ENCODE assay signal across 27 cellular contexts in the genomic region with DNA sequence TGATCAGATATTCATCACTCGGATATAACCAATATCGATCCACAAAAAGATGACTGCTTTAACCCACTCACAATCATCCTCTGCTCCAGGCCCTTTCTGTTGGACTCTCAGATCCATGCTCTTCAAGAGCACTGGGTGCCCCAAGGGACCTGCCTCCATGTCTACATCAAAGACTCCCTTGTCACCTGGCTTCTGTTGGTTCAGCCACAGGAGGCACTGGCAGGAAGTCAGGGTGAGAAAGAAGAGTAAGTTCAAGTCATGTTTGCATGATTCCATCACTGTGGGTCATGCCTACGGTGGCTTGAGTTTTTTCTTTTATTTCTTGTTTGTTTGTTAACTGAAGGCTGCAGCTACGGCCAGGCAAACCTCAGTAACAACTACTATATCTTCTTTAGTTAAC.
DNase-seq lines count a peak whose midpoint lies in the region; ATAC-seq, FAIRE-seq and TF ChIP-seq lines count a peak whose summit lies in the region.
"Had no signal": no experiment of that assay in that cellular context is flagged by ENCODE, and none has a peak within 500 bp of the region (broad histone marks: within the 10 kb centered on the region; RNA-seq: fewer than 3 reads in every experiment).

No MANE protein-coding gene starts in this region.

- no peak overlapping the region for H2AFZ ChIP-seq in Loucy (ENCODE audit: low read length)
- H2AFZ ChIP-seq: PC-9 had no signal

- H3K4me1 ChIP-seq in Loucy (ENCODE audit: insufficient read depth, low read length, poor library complexity, severe bottlenecking), result peaks cover 16% of the 10 kb centered on the region
- H3K4me1 ChIP-seq: BLaER1, SJCRH30 had no signal

- no peaks in the 10 kb centered on the region for H4K20me1 ChIP-seq in Loucy (ENCODE audit: insufficient read depth, low read length, poor library complexity, severe bottlenecking)
- H4K20me1 ChIP-seq: BLaER1 had no signal

- no peaks in the 10 kb centered on the region for H3K36me3 ChIP-seq in Loucy (ENCODE audit: insufficient read depth, low read length)
- H3K36me3 ChIP-seq in bronchial epithelial cell (ENCODE audit: control insufficient read depth, insufficient read depth, low read length), result no peaks in the 10 kb centered on the region
- H3K36me3 ChIP-seq: BLaER1, MG63, SJCRH30 had no signal

- H3K9me2 ChIP-seq in Loucy (replicated peaks; ENCODE audit: low read depth, low read length), result no peaks in the 10 kb centered on the region

- peaks cover 23% of the 10 kb centered on the region for H3K4me1 Mint-ChIP-seq in activated CD4-positive, alpha-beta memory T cell treated with anti-CD3 and anti-CD28 coated beads for 36 hours (ENCODE audit: low read depth)
- peaks cover 6% of the 10 kb centered on the region for H3K4me1 Mint-ChIP-seq in activated CD4-positive, alpha-beta memory T cell treated with anti-CD3 and anti-CD28 coated beads, Interleukin-2, amount 10 ng/mL, durations not matched to agents 7 days and 5 days

- H3K36me3 Mint-ChIP-seq in activated CD4-positive, alpha-beta memory T cell treated with anti-CD3 and anti-CD28 coated beads for 36 hours, result no peaks in the 10 kb centered on the region
- H3K36me3 Mint-ChIP-seq in activated CD4-positive, alpha-beta memory T cell treated with anti-CD3 and anti-CD28 coated beads, Interleukin-2, amount 10 ng/mL, durations not matched to agents 7 days and 5 days (ENCODE audit: low read depth), result no peaks in the 10 kb centered on the region
- H3K36me3 Mint-ChIP-seq: CD4-positive, CD25-positive, alpha-beta regulatory T cell had no signal

- no peak overlapping the region for H3K4me3 Mint-ChIP-seq in activated CD4-positive, alpha-beta memory T cell treated with anti-CD3 and anti-CD28 coated beads for 36 hours
- no peak overlapping the region for H3K4me3 Mint-ChIP-seq in activated CD4-positive, alpha-beta memory T cell treated with anti-CD3 and anti-CD28 coated beads, Interleukin-2, amount 10 ng/mL, durations not matched to agents 7 days and 5 days

- H3K27me3 Mint-ChIP-seq in activated CD4-positive, alpha-beta memory T cell treated with anti-CD3 and anti-CD28 coated beads for 36 hours, result peaks cover 2% of the 10 kb centered on the region
- no peaks in the 10 kb centered on the region for H3K27me3 Mint-ChIP-seq in activated CD4-positive, alpha-beta memory T cell treated with anti-CD3 and anti-CD28 coated beads, Interleukin-2, amount 10 ng/mL, durations not matched to agents 7 days and 5 days

- no peaks in the 10 kb centered on the region for H3K9me3 Mint-ChIP-seq in activated CD4-positive, alpha-beta memory T cell treated with anti-CD3 and anti-CD28 coated beads for 36 hours
- no peaks in the 10 kb centered on the region for H3K9me3 Mint-ChIP-seq in activated CD4-positive, alpha-beta memory T cell treated with anti-CD3 and anti-CD28 coated beads, Interleukin-2, amount 10 ng/mL, durations not matched to agents 7 days and 5 days

- H3K4me2 ChIP-seq in Loucy (ENCODE audit: low read depth, low read length, poor library complexity, severe bottlenecking), result peak overlapping the region; percentile 29
- H3K4me2 ChIP-seq: BLaER1, PC-9 had no signal

- no peak overlapping the region for H3K9ac ChIP-seq in Loucy (ENCODE audit: low read depth, low read length, poor library complexity, severe bottlenecking)
- H3K9ac ChIP-seq: BLaER1 had no signal

- FAIRE-seq in bronchial epithelial cell (lab: Jason Lieb, UNC), result peak; percentile 32
- FAIRE-seq: A204.1, GM12891, H1 had no signal

- H3K27me3 ChIP-seq in Loucy (ENCODE audit: insufficient read depth, low read length, poor library complexity, severe bottlenecking) (no peaks in the 10 kb centered on the region), bronchial epithelial cell (ENCODE audit: control insufficient read depth, insufficient read depth, low read length) (no peaks in the 10 kb centered on the region)
- H3K27me3 ChIP-seq: BLaER1, MG63 had no signal

- peak; percentile 15 for DNase-seq in activated CD4-positive, alpha-beta memory T cell treated with anti-CD3 and anti-CD28 coated beads for 36 hours
- DNase-seq in activated CD4-positive, alpha-beta memory T cell treated with anti-CD3 and anti-CD28 coated beads, Interleukin-2, amount 10 ng/mL, durations not matched to agents 7 days and 5 days, result no peak
- peak; percentile 13 for DNase-seq in stimulated activated CD4-positive, alpha-beta T cell treated with anti-CD3 and anti-CD28 coated beads, Interleukin-1b, Interleukin-23, amount 100 ng/mL, for 48 hours
- no peak for DNase-seq in stimulated activated CD4-positive, alpha-beta T cell treated with anti-CD3 and anti-CD28 coated beads, Interleukin-2, amount 100 ng/mL, for 24 hours
- DNase-seq in bronchial epithelial cell (ENCODE audit: low read depth), result no peak
- DNase-seq in NK-92 treated with Interleukin-12 subunit alpha and Interleukin-12 subunit beta, amount 100 ng/mL, for 24 hours (lab: John Stamatoyannopoulos, UW), result no peak
- DNase-seq: DMS53, EL, GDM1, HCEC 1CT, MG63, NCI-H1105 treated with DMSO at 0.1 percent for 48 hours, NCI-H146, NCI-H1930, NCI-H2107, NCI-H524, NCI-H748 treated with DMSO at 0.1 percent for 48 hours, PC-9, SJCRH30 had no signal

- H3K79me2 ChIP-seq in Loucy (ENCODE audit: insufficient read depth, low read length), result no peaks in the 10 kb centered on the region

- intact Hi-C loops in activated CD4-positive, alpha-beta memory T cell treated with anti-CD3 and anti-CD28 coated beads for 36 hours (cut with micrococcal nuclease), result loop anchor here (2.0 kb wide), 2 partner anchors 24 to 398 kb away; a partner anchor contains a TSS

- no peaks in the 10 kb centered on the region for H3F3A ChIP-seq in Loucy (ENCODE audit: low read depth)

- no peak overlapping the region for H3K27ac Mint-ChIP-seq in activated CD4-positive, alpha-beta memory T cell treated with anti-CD3 and anti-CD28 coated beads for 36 hours
- no peak overlapping the region for H3K27ac Mint-ChIP-seq in activated CD4-positive, alpha-beta memory T cell treated with anti-CD3 and anti-CD28 coated beads, Interleukin-2, amount 10 ng/mL, durations not matched to agents 7 days and 5 days
- H3K27ac Mint-ChIP-seq: CD4-positive, CD25-positive, alpha-beta regulatory T cell had no signal

- CTCF ChIA-PET in activated CD4-positive, alpha-beta memory T cell treated with anti-CD3 and anti-CD28 coated beads for 36 hours (lab: Charles Lee), result interaction anchor here (1.3 to 1.4 kb wide), 2 partner anchors 13 to 24 kb away, joined by 3 to 5 read pairs; no protein-coding TSS in a partner anchor
- CTCF ChIA-PET in activated CD4-positive, alpha-beta memory T cell treated with anti-CD3 and anti-CD28 coated beads, Interleukin-2, amount 10 ng/mL, durations not matched to agents 7 days and 5 days (lab: Charles Lee), result interaction anchor here (0.9 kb wide), 1 partner anchor 70 kb away, joined by 3 read pairs; no protein-coding TSS in a partner anchor

- POLR2A ChIA-PET in activated CD4-positive, alpha-beta memory T cell treated with anti-CD3 and anti-CD28 coated beads for 36 hours (lab: Charles Lee), result interaction anchor here (1.2 kb wide), 1 partner anchor 16 kb away, joined by 3 read pairs; no protein-coding TSS in a partner anchor
- POLR2A ChIA-PET in activated CD4-positive, alpha-beta memory T cell treated with anti-CD3 and anti-CD28 coated beads, Interleukin-2, amount 10 ng/mL, durations not matched to agents 7 days and 5 days (lab: Charles Lee), result no interaction called here

- no peak for ATAC-seq in HG03135 (IDR thresholded peaks at IDR 0.05; ENCODE audit: unreplicated experiment)
- ATAC-seq: Right ventricle myocardium inferior had no signal

- no peak for TF ChIP-seq CTCF in Loucy (conservative IDR thresholded peaks at IDR 0.05; ENCODE audit: low read length)
- TF ChIP-seq CTCF in bronchial epithelial cell (IDR thresholded peaks at IDR 0.05; ENCODE audit: insufficient read depth, low read length, severe bottlenecking), result no peak

- H3K9me3 ChIP-seq in Loucy (ENCODE audit: insufficient read depth, low read depth, low read length), result no peaks in the 10 kb centered on the region
- H3K9me3 ChIP-seq: BLaER1, MG63, SJCRH30 had no signal

- H3K4me3 ChIP-seq in Loucy (ENCODE audit: low read length, poor library complexity, severe bottlenecking), result no peak overlapping the region
- H3K4me3 ChIP-seq in bronchial epithelial cell (ENCODE audit: low read depth, low read length), result no peak overlapping the region
- H3K4me3 ChIP-seq: BLaER1, MG63, PC-9, SJCRH30 had no signal

Comparison
In these comparisons a context has a peak if more than half of its experiments do, and no peak if none do; other contexts are left out.
1. DNase-seq: peak in activated CD4-positive, alpha-beta memory T cell treated with anti-CD3 and anti-CD28 coated beads for 36 hours (single experiment) and stimulated activated CD4-positive, alpha-beta T cell treated with anti-CD3 and anti-CD28 coated beads, Interleukin-1b, Interleukin-23, amount 100 ng/mL, for 48 hours (single experiment); none in activated CD4-positive, alpha-beta memory T cell treated with anti-CD3 and anti-CD28 coated beads, Interleukin-2, amount 10 ng/mL, durations not matched to agents 7 days and 5 days (single experiment), stimulated activated CD4-positive, alpha-beta T cell treated with anti-CD3 and anti-CD28 coated beads, Interleukin-2, amount 100 ng/mL, for 24 hours (0 of 2), bronchial epithelial cell (single experiment) and NK-92 treated with Interleukin-12 subunit alpha and Interleukin-12 subunit beta, amount 100 ng/mL, for 24 hours (single experiment).